30 cellular contexts compared by ENCODE assay signal in genomic region chr3:128379768-128380167, GRCh38.
"Had no signal": no experiment of that assay in that cellular context is flagged by ENCODE, and none has a peak within 500 bp of the region (broad histone marks: within the 10 kb centered on the region; RNA-seq: fewer than 3 reads in every experiment).

No MANE protein-coding gene starts in this region.

- H3K36me3 Mint-ChIP-seq: activated naive CD4-positive, alpha-beta T cell treated with anti-CD3 and anti-CD28 coated beads, Interleukin-2, amount 50 U/mL, for 72 hours had no signal

- H3K27me3 Mint-ChIP-seq: central memory CD8-positive, alpha-beta T cell; stimulated activated naive B cell treated with anti-CD40 and anti-IgM and Interleukin-4, amounts not matched to agents 10 μg/mL and 1 μg/mL and 100 μg/mL, for 72 hours had no signal

- H3K27me3 ChIP-seq: breast epithelium, gastroesophageal sphincter, neutrophil, stomach, thyroid gland, upper lobe of left lung, vagina had no signal

- DNase-seq: activated CD4-positive, alpha-beta T cell treated with anti-CD3 and anti-CD28 coated beads for 4 hours; activated CD4-positive, alpha-beta T cell treated with anti-CD3 and anti-CD28 coated beads, Interleukin-2, amount 50 U/mL, for 4 hours; activated naive CD4-positive, alpha-beta T cell; activated T-cell treated with anti-CD3 and anti-CD28 coated beads for 4 hours; activated T-cell treated with anti-CD3 and anti-CD28 coated beads, Interleukin-2, amount 50 U/mL, for 72 hours; dermis blood vessel endothelial cell; effector CD8-positive, alpha-beta T cell; head of caudate nucleus; hippocampal formation; left cardiac atrium; left ventricle myocardium superior; nephron progenitor cell; stimulated activated CD4-positive, alpha-beta T cell treated with anti-CD3 and anti-CD28 coated beads, Interleukin-1b, Interleukin-23, amount 100 ng/mL, for 48 hours; stimulated activated CD4-positive, alpha-beta T cell treated with anti-CD3 and anti-CD28 coated beads, Interleukin-4, amount 100 ng/mL, for 4 hours; stimulated activated CD8-positive, alpha-beta memory T cell treated with anti-CD3 and anti-CD28 coated beads, Interleukin-4, amount 100 ng/mL, for 48 hours; stimulated activated naive B cell treated with anti-CD40 and anti-IgM and Interleukin-4, amounts not matched to agents 10 μg/mL and 1 μg/mL and 100 μg/mL, for 72 hours; stomach; T-helper 1 cell; thyroid gland; upper lobe of left lung had no signal

- H3K9me3 ChIP-seq: breast epithelium, gastroesophageal sphincter, neutrophil, stomach, thyroid gland, upper lobe of left lung, vagina had no signal

- FAIRE-seq: colon, keratinocyte had no signal

- H3K4me2 ChIP-seq: smooth muscle cell had no signal

- H3K36me3 ChIP-seq: breast epithelium, neutrophil, thyroid gland, upper lobe of left lung, vagina had no signal

- H3K4me3 Mint-ChIP-seq: activated T-cell treated with anti-CD3 and anti-CD28 coated beads, Interleukin-2, amount 50 U/mL, for 72 hours; central memory CD8-positive, alpha-beta T cell; stimulated activated naive B cell treated with anti-CD40 and anti-IgM and Interleukin-4, amounts not matched to agents 10 μg/mL and 1 μg/mL and 100 μg/mL, for 72 hours; T-helper 2 cell treated with Interferon-gamma antibody and Interleukin-4, amounts not matched to agents 5 μg/mL and 100 μg/mL, for 36 hours had no signal

- H3K27ac ChIP-seq: breast epithelium, neutrophil, thyroid gland, vagina had no signal

- H3K4me3 ChIP-seq: breast epithelium, gastroesophageal sphincter, smooth muscle cell, stomach, thyroid gland, upper lobe of left lung, vagina had no signal

- H3K27ac Mint-ChIP-seq: activated T-cell treated with anti-CD3 and anti-CD28 coated beads, Interleukin-2, amount 50 U/mL, for 72 hours; nephron progenitor cell; stimulated activated naive B cell treated with anti-CD40 and anti-IgM and Interleukin-4, amounts not matched to agents 10 μg/mL and 1 μg/mL and 100 μg/mL, for 72 hours; T-helper 2 cell treated with Interferon-gamma antibody and Interleukin-4, amounts not matched to agents 5 μg/mL and 100 μg/mL, for 36 hours had no signal

- ATAC-seq: activated naive CD4-positive, alpha-beta T cell treated with anti-CD3 and anti-CD28 coated beads, Interleukin-2, amount 50 U/mL, for 72 hours; activated T-cell treated with anti-CD3 and anti-CD28 coated beads, Interleukin-2, amount 50 U/mL, for 72 hours; left cardiac atrium; stimulated activated naive B cell treated with anti-CD40 and anti-IgM and Interleukin-4, amounts not matched to agents 10 μg/mL and 1 μg/mL and 100 μg/mL, for 72 hours had no signal

- H3K9me3 Mint-ChIP-seq: activated naive CD4-positive, alpha-beta T cell treated with anti-CD3 and anti-CD28 coated beads, Interleukin-2, amount 50 U/mL, for 72 hours; activated T-cell treated with anti-CD3 and anti-CD28 coated beads, Interleukin-2, amount 50 U/mL, for 72 hours; central memory CD8-positive, alpha-beta T cell; nephron progenitor cell; stimulated activated naive B cell treated with anti-CD40 and anti-IgM and Interleukin-4, amounts not matched to agents 10 μg/mL and 1 μg/mL and 100 μg/mL, for 72 hours; T-helper 2 cell treated with Interferon-gamma antibody and Interleukin-4, amounts not matched to agents 5 μg/mL and 100 μg/mL, for 36 hours had no signal
